25 cellular contexts compared by ENCODE assay signal in the genomic region with DNA sequence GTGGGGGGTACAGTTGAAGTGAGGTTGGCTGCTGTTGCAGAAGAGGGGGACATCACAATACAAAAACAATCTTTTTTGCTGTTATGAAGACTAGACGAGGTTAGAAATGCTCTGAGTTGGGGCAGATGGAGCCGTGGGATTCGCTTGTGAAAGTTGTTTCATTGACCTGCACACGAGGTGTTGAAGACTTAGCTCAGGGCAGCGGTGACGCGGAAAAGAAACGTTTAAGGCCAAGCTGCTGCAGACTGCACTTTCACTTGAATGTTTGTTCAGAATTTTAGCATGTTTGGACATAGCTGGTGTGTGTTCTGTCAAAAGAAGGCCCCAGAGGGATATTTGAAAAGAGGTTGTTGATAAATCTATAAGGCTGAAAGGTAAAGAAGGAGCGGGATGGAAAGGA. TPM values are rescaled to one million over a fixed set of nuclear protein-coding genes. Genes with fewer than 3 reads are reported as not detected.
A peak's percentile ranks its signal among the peaks of the same experiment; 100 is the strongest.
DNase-seq lines count a peak whose midpoint lies in the region; ATAC-seq, FAIRE-seq and TF ChIP-seq lines count a peak whose summit lies in the region.
"Had no signal": no experiment of that assay in that cellular context is flagged by ENCODE, and none has a peak within 500 bp of the region (broad histone marks: within the 10 kb centered on the region; RNA-seq: fewer than 3 reads in every experiment).

No MANE protein-coding gene starts in this region.

- H4K8ac ChIP-seq in mesenchymal stem cell (ENCODE audit: low read length): peak overlapping the region; percentile 52

- TF ChIP-seq EP300 in SK-N-SH (IDR thresholded peaks at IDR 0.05; ENCODE audit: borderline replicate concordance in 1 of 2, low read depth in 1 of 2, low read length in 1 of 2): no peak

- peaks cover 39 to 42% of the 10 kb centered on the region in 2 experiments for H3K4me1 ChIP-seq in SK-N-SH (ENCODE audit: control insufficient read depth in 1 of 2, insufficient read depth in 2 of 2, low read depth in 1 of 2, low read length in 1 of 2)
- peaks cover 54% of the 10 kb centered on the region for H3K4me1 ChIP-seq in mesenchymal stem cell (ENCODE audit: control insufficient read depth, insufficient read depth, low read depth, low read length)
- no peaks in the 10 kb centered on the region for H3K4me1 ChIP-seq in mucosa of descending colon (ENCODE audit: low read depth)
- H3K4me1 ChIP-seq: parathyroid adenoma had no signal

- H3K23ac ChIP-seq in mesenchymal stem cell (ENCODE audit: low read length in 2 of 2): no peak overlapping the region

- FAIRE-seq in bronchial epithelial cell (lab: Jason Lieb, UNC) (no peak), urothelium cell line (lab: Jason Lieb, UNC) (peak; percentile 62)
- FAIRE-seq: small intestine had no signal

- peak overlapping the region; percentile 60 for H2BK15ac ChIP-seq in mesenchymal stem cell (ENCODE audit: low read depth, poor library complexity, severe bottlenecking)

- no peak overlapping the region for H3K14ac ChIP-seq in mesenchymal stem cell (ENCODE audit: low read length in 2 of 2)

- POLR2A ChIA-PET in SK-N-SH (lab: Yijun Ruan, JAX): no interaction called here

- peaks cover 6 to 9% of the 10 kb centered on the region in 2 experiments for H3K36me3 ChIP-seq in SK-N-SH (replicated peaks in 1 of 2; ENCODE audit: control insufficient read depth in 1 of 2, insufficient read depth in 2 of 2, low read length in 1 of 2)
- peaks cover 1% of the 10 kb centered on the region for H3K36me3 ChIP-seq in bronchial epithelial cell (ENCODE audit: control insufficient read depth, insufficient read depth, low read length)
- H3K36me3 ChIP-seq in mesenchymal stem cell (ENCODE audit: control insufficient read depth in 1 of 2, insufficient read depth in 2 of 2, low read depth in 1 of 2, low read length in 2 of 2): peaks cover 49 to 83% of the 10 kb centered on the region in 2 experiments
- no peaks in the 10 kb centered on the region for H3K36me3 ChIP-seq in mucosa of descending colon (ENCODE audit: low read depth)
- H3K36me3 ChIP-seq: cardiac muscle cell had no signal

- H3K79me2 ChIP-seq in SK-N-SH (ENCODE audit: insufficient read depth): peaks cover 76% of the 10 kb centered on the region
- H3K79me2 ChIP-seq: parathyroid adenoma had no signal

- peak overlapping the region; percentile 83 to 91 for H2BK12ac ChIP-seq in mesenchymal stem cell (ENCODE audit: low read length in 2 of 2)

- H3K9me2 ChIP-seq in SK-N-SH: no peaks in the 10 kb centered on the region

- DNase-seq in SK-N-SH: no peak
- DNase-seq in bronchial epithelial cell (ENCODE audit: low read depth): peak; percentile 31
- DNase-seq in mesenchymal stem cell: peak; percentile 56
- no peak for DNase-seq in urothelium cell line (ENCODE audit: low spot score)
- no peak for DNase-seq in mucosa of descending colon
- no peak for DNase-seq in ureter (ENCODE audit: low spot score)
- DNase-seq: 8988T; activated CD8-positive, alpha-beta T cell treated with anti-CD3 and anti-CD28 coated beads, Interleukin-2, amount 10 ng/mL, durations not matched to agents 7 days and 5 days; activated naive CD8-positive, alpha-beta T cell treated with anti-CD3 and anti-CD28 coated beads, Interleukin-2, amount 10 ng/mL, durations not matched to agents 7 days and 5 days; activated T-cell treated with anti-CD3 and anti-CD28 coated beads, Interleukin-2, amount 50 U/mL, for 72 hours; DMS79; H7; naive B cell; NCI-H146; NCI-H226; small intestine; stimulated activated CD4-positive, alpha-beta T cell treated with anti-CD3 and anti-CD28 coated beads, Interleukin-4, amount 100 ng/mL, for 4 hours; stimulated activated CD8-positive, alpha-beta memory T cell treated with anti-CD3 and anti-CD28 coated beads, Interleukin-4, amount 100 ng/mL, for 48 hours; T-helper 1 cell had no signal

- H3F3A ChIP-seq in SK-N-SH (replicated peaks; ENCODE audit: insufficient read depth): peaks cover 29% of the 10 kb centered on the region

- H3K4ac ChIP-seq in mesenchymal stem cell (ENCODE audit: low read depth in 1 of 2, low read length in 2 of 2): peak overlapping the region; percentile 64 to 84

- 90% methylated on average over 9 of the region's 9 CpGs for WGBS in SK-N-SH (ENCODE audit: low lambda C conversion rate)
- 75% methylated on average over 9 of the region's 9 CpGs for WGBS in mesenchymal stem cell

- H3K27me3 ChIP-seq in SK-N-SH (ENCODE audit: insufficient read depth) (no peaks in the 10 kb centered on the region), bronchial epithelial cell (ENCODE audit: control insufficient read depth, insufficient read depth, low read length) (no peaks in the 10 kb centered on the region), mesenchymal stem cell (ENCODE audit: control insufficient read depth in 1 of 2, insufficient read depth in 1 of 2, low read length in 2 of 2) (no peaks in the 10 kb centered on the region)
- H3K27me3 ChIP-seq: cardiac muscle cell had no signal

- peak overlapping the region; percentile 91 for H2AK5ac ChIP-seq in mesenchymal stem cell (ENCODE audit: low read length, severe bottlenecking)

- H2AFZ ChIP-seq in SK-N-SH (ENCODE audit: low read depth): no peak overlapping the region
- H2AFZ ChIP-seq in mesenchymal stem cell (ENCODE audit: low read depth, low read length): no peak overlapping the region
- H2AFZ ChIP-seq: parathyroid adenoma had no signal

- no peak for TF ChIP-seq RAD21 in SK-N-SH (IDR thresholded peaks at IDR 0.05; ENCODE audit: low read length)

- no peak overlapping the region for H3K4me3 ChIP-seq in SK-N-SH (ENCODE audit: low read depth in 2 of 2, low read length in 1 of 2)
- H3K4me3 ChIP-seq in bronchial epithelial cell (ENCODE audit: low read depth, low read length): no peak overlapping the region
- H3K4me3 ChIP-seq in mesenchymal stem cell (ENCODE audit: insufficient read depth in 1 of 2, low read depth in 1 of 2, low read length in 2 of 2): peak overlapping the region in 1 of 2 experiments; percentile 16
- no peak overlapping the region for H3K4me3 ChIP-seq in mucosa of descending colon
- H3K4me3 ChIP-seq: cardiac muscle cell had no signal

- CTCF ChIA-PET in SK-N-SH (lab: Yijun Ruan, JAX): no interaction called here

- no peaks in the 10 kb centered on the region for H4K20me1 ChIP-seq in SK-N-SH (ENCODE audit: insufficient read depth)

- no peaks in the 10 kb centered on the region for H3K9me3 ChIP-seq in SK-N-SH
- H3K9me3 ChIP-seq in mesenchymal stem cell (ENCODE audit: control insufficient read depth, low read length): no peaks in the 10 kb centered on the region
- no peaks in the 10 kb centered on the region for H3K9me3 ChIP-seq in mucosa of descending colon

- H3K18ac ChIP-seq in mesenchymal stem cell (ENCODE audit: low read depth in 1 of 2, low read length in 2 of 2): peak overlapping the region; percentile 81 to 90

- no peak overlapping the region for H2BK5ac ChIP-seq in mesenchymal stem cell (ENCODE audit: low read depth, low read length, poor library complexity, severe bottlenecking)

- no peaks in the 10 kb centered on the region for H3K79me1 ChIP-seq in mesenchymal stem cell (replicated peaks; ENCODE audit: low read length, poor library complexity, severe bottlenecking)

- H3K27ac ChIP-seq in SK-N-SH (ENCODE audit: low read depth in 2 of 2, low read length in 1 of 2): peak overlapping the region; percentile 81 to 92
- peak overlapping the region; percentile 92 for H3K27ac ChIP-seq in mesenchymal stem cell (ENCODE audit: low read length, poor library complexity, severe bottlenecking)
- H3K27ac ChIP-seq: cardiac muscle cell, parathyroid adenoma had no signal

- H3K4me2 ChIP-seq in SK-N-SH: peak overlapping the region; percentile 71
- H3K4me2 ChIP-seq in mesenchymal stem cell (ENCODE audit: low read length, poor library complexity, severe bottlenecking): no peak overlapping the region

- peak overlapping the region; percentile 93 for H2BK120ac ChIP-seq in mesenchymal stem cell (ENCODE audit: low read depth, low read length)

- H3K9ac ChIP-seq in SK-N-SH (0 out of 2 replicates have a peak overlapping the region, but pooled peaks have one; percentile 14), mesenchymal stem cell (ENCODE audit: low read length) (peak overlapping the region; percentile 64)
- H3K9ac ChIP-seq: parathyroid adenoma had no signal

- TF ChIP-seq CTCF in SK-N-SH (IDR thresholded peaks at IDR 0.05) (no peak), bronchial epithelial cell (IDR thresholded peaks at IDR 0.05; ENCODE audit: insufficient read depth, low read length, severe bottlenecking) (no peak), mucosa of descending colon (IDR thresholded peaks at IDR 0.05) (no peak)

- ATAC-seq in SK-N-SH treated with all-trans-retinoic acid at 6 μM for 48 hours (no peak), mucosa of descending colon (no peak), HG02884 (IDR thresholded peaks at IDR 0.05; ENCODE audit: unreplicated experiment) (no peak)
- ATAC-seq: activated CD8-positive, alpha-beta T cell treated with anti-CD3 and anti-CD28 coated beads, Interleukin-2, amount 10 ng/mL, durations not matched to agents 7 days and 5 days; activated T-cell treated with anti-CD3 and anti-CD28 coated beads, Interleukin-2, amount 50 U/mL, for 72 hours; left lobe of liver; Right ventricle myocardium inferior had no signal

- peak overlapping the region; percentile 87 for H4K91ac ChIP-seq in mesenchymal stem cell (ENCODE audit: low read length)

- intact Hi-C loops in mucosa of descending colon (cut with DNase I, micrococcal nuclease): no loop called here

TF ChIP-seq in SK-N-SH, 30 proteins besides CTCF, POLR2A, EP300 and RAD21 (continues in another document):
- TF ChIP-seq USF1 (IDR thresholded peaks at IDR 0.05; ENCODE audit: borderline replicate concordance, low read depth): no peak

TF ChIP-seq in SK-N-SH treated with all-trans-retinoic acid at 6 μM for 48 hours, 23 proteins besides CTCF, POLR2A, EP300 and RAD21:
- no peak for TF ChIP-seq ISL1 (CRISPR knock-in tag; IDR thresholded peaks at IDR 0.05)
- TF ChIP-seq RARB (CRISPR knock-in tag; IDR thresholded peaks at IDR 0.05): no peak
- TF ChIP-seq ESRRG (CRISPR knock-in tag; IDR thresholded peaks at IDR 0.05): no peak

RNA-seq across cellular contexts. Expression of gene MTCL1, which starts 46.3 kb away (rescaled TPM):
- 28.0 and 33.5 TPM in 2 replicates for polyA plus RNA-seq in SK-N-SH (2012; rRNA removed)
- polyA plus RNA-seq in SK-N-SH (2012; cell fraction: cytosol; rRNA removed): 17.3 and 20.2 TPM in 2 replicates
- polyA plus RNA-seq in SK-N-SH (2012; cell fraction: nucleus; rRNA removed): 139 and 156 TPM in 2 replicates
- total RNA-seq in bronchial epithelial cell (10.0 and 12.7 TPM in 2 replicates), mucosa of descending colon (100 to 1,000 TPM in 1 of 3 donors, 10 to 100 TPM in 1, 1 to 10 TPM in 1; 4.1 to 141 (median 15.4) TPM), ureter (150 TPM)
- 15.4 TPM for polyA plus RNA-seq in mesenchymal stem cell (2013, experiment 1 of 2)
- polyA plus RNA-seq in mesenchymal stem cell (2013, experiment 2 of 2): 15.4 TPM

Comparison
In these comparisons a context has a peak if more than half of its experiments do, and no peak if none do; other contexts are left out.
1. DNase-seq: peak in bronchial epithelial cell (single experiment) and mesenchymal stem cell (single experiment); none in SK-N-SH (single experiment), urothelium cell line (single experiment), mucosa of descending colon (0 of 3) and ureter (single experiment).